In genomic region chr16:49519008-49519656, GRCh38 we compare ENCODE assay signal across 26 cellular contexts.
"Had no signal": no experiment of that assay in that cellular context is flagged by ENCODE, and none has a peak within 500 bp of the region (broad histone marks: within the 10 kb centered on the region; RNA-seq: fewer than 3 reads in every experiment).

No MANE protein-coding gene starts in this region.

- H3K36me3 Mint-ChIP-seq: naive B cell; natural killer cell treated with Interleukin-12 subunit alpha and Interleukin-12 subunit beta and Interleukin-15 and Interleukin-18, amount 100 ng/mL, for 72 hours; stimulated activated effector memory CD8-positive, alpha-beta T cell treated with anti-CD3 and anti-CD28 coated beads, Interleukin-12 subunit alpha, Interleukin-12 subunit beta, amount 100 ng/mL, for 72 hours had no signal

- H3K27ac Mint-ChIP-seq: mesothelial cell of epicardium; naive B cell; natural killer cell treated with Interleukin-12 subunit alpha and Interleukin-12 subunit beta and Interleukin-15 and Interleukin-18, amount 100 ng/mL, for 72 hours; stimulated activated effector memory CD8-positive, alpha-beta T cell treated with anti-CD3 and anti-CD28 coated beads, Interleukin-12 subunit alpha, Interleukin-12 subunit beta, amount 100 ng/mL, for 72 hours; stimulated activated naive CD8-positive, alpha-beta T cell treated with anti-CD3 and anti-CD28 coated beads, Interleukin-15, Interleukin-2, amounts not matched to agents 100 ng/mL and 50 ng/mL, for 24 hours had no signal

- H3K4me2 ChIP-seq: hepatocyte had no signal

- H3K4me1 ChIP-seq: left ventricle myocardium inferior, prostate gland, tibial artery, upper lobe of right lung had no signal

- H2AFZ ChIP-seq: hepatocyte had no signal

- H3K27me3 Mint-ChIP-seq: natural killer cell treated with Interleukin-12 subunit alpha and Interleukin-12 subunit beta and Interleukin-15 and Interleukin-18, amount 100 ng/mL, for 72 hours; stimulated activated naive CD8-positive, alpha-beta T cell treated with anti-CD3 and anti-CD28 coated beads, Interleukin-15, Interleukin-2, amounts not matched to agents 100 ng/mL and 50 ng/mL, for 24 hours had no signal

- H3K4me3 Mint-ChIP-seq: mesothelial cell of epicardium; naive B cell; natural killer cell treated with Interleukin-12 subunit alpha and Interleukin-12 subunit beta and Interleukin-15 and Interleukin-18, amount 100 ng/mL, for 72 hours; stimulated activated effector memory CD8-positive, alpha-beta T cell treated with anti-CD3 and anti-CD28 coated beads, Interleukin-12 subunit alpha, Interleukin-12 subunit beta, amount 100 ng/mL, for 72 hours; stimulated activated naive CD8-positive, alpha-beta T cell treated with anti-CD3 and anti-CD28 coated beads, Interleukin-15, Interleukin-2, amounts not matched to agents 100 ng/mL and 50 ng/mL, for 24 hours had no signal

- H3K4me1 Mint-ChIP-seq: mesothelial cell of epicardium; naive B cell; stimulated activated effector memory CD8-positive, alpha-beta T cell treated with anti-CD3 and anti-CD28 coated beads, Interleukin-12 subunit alpha, Interleukin-12 subunit beta, amount 100 ng/mL, for 72 hours had no signal

- H3K79me2 ChIP-seq: hepatocyte had no signal

- FAIRE-seq: urothelium cell line had no signal

- H3K27ac ChIP-seq: hepatocyte, left ventricle myocardium inferior, neutrophil, ovary, prostate gland, skin epidermis, suprapubic skin, thoracic aorta, tibial artery, upper lobe of right lung had no signal

- H3K9me3 Mint-ChIP-seq: mesothelial cell of epicardium; naive B cell; natural killer cell treated with Interleukin-12 subunit alpha and Interleukin-12 subunit beta and Interleukin-15 and Interleukin-18, amount 100 ng/mL, for 72 hours; stimulated activated effector memory CD8-positive, alpha-beta T cell treated with anti-CD3 and anti-CD28 coated beads, Interleukin-12 subunit alpha, Interleukin-12 subunit beta, amount 100 ng/mL, for 72 hours; stimulated activated naive CD8-positive, alpha-beta T cell treated with anti-CD3 and anti-CD28 coated beads, Interleukin-15, Interleukin-2, amounts not matched to agents 100 ng/mL and 50 ng/mL, for 24 hours had no signal

- H3K4me3 ChIP-seq: hepatocyte, left ventricle myocardium inferior, lung, ovary, prostate gland, skin epidermis, suprapubic skin, thoracic aorta, tibial artery, upper lobe of right lung had no signal

- H3K36me3 ChIP-seq: neutrophil, ovary, prostate gland, suprapubic skin, upper lobe of right lung had no signal

- H3K9me3 ChIP-seq: left ventricle myocardium inferior, neutrophil, ovary, prostate gland, suprapubic skin, thoracic aorta, tibial artery, upper lobe of right lung had no signal

- ATAC-seq: natural killer cell treated with Interleukin-12 subunit alpha and Interleukin-12 subunit beta and Interleukin-15 and Interleukin-18, amount 100 ng/mL, for 72 hours; right cardiac atrium; sciatic nerve; stimulated activated effector memory CD8-positive, alpha-beta T cell treated with anti-CD3 and anti-CD28 coated beads, Interleukin-12 subunit alpha, Interleukin-12 subunit beta, amount 100 ng/mL, for 72 hours; upper lobe of right lung had no signal

- DNase-seq: islet precursor cell; left ventricle myocardium inferior; mesendoderm; naive B cell; occipital lobe; ovary; retina; stimulated activated CD4-positive, alpha-beta T cell treated with anti-CD3 and anti-CD28 coated beads, Interleukin-4, amount 100 ng/mL, for 24 hours; stimulated activated naive CD4-positive, alpha-beta T cell; tibial artery; trophoblast cell; upper lobe of right lung had no signal

- H3K27me3 ChIP-seq: hepatocyte, neutrophil, ovary, suprapubic skin, tibial artery, upper lobe of right lung had no signal
